8 cellular contexts compared by ENCODE assay signal in the genomic region with DNA sequence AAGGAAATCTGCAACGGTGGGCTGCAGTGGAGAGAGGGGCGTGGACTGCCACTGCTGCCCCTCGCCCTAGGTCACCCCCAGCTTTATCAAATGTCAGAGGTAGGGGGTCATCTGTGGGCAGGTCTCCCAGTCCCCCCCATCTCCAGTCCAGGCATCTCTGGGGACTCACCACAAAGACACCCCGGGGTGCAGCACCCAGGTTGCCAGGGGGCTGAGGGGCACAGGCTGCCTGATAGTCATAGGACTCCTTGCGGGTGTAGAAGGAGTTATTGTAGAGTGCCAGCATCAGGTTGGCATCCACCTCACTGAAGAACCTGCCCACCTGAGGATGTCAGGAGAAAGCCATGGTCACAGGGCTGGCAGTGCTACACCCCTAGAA. TPM values are rescaled to one million over a fixed set of nuclear protein-coding genes. Genes with fewer than 3 reads are reported as not detected.
DNase-seq lines count a peak whose midpoint lies in the region; ATAC-seq lines count a peak whose summit lies in the region.
"Had no signal": no experiment of that assay in that cellular context is flagged by ENCODE, and none has a peak within 500 bp of the region (broad histone marks: within the 10 kb centered on the region; RNA-seq: fewer than 3 reads in every experiment).

No MANE protein-coding gene starts in this region.

- peak overlapping the region; percentile 54 to 64 for H3K4me3 ChIP-seq in muscle layer of duodenum (ENCODE audit: low read depth in 1 of 2, low read length in 2 of 2)
- H3K4me3 ChIP-seq in aorta (ENCODE audit: low read length in 2 of 2), result no peak overlapping the region

- H3K27ac Mint-ChIP-seq in activated T-helper 2 cell treated with anti-CD3 and anti-CD28 coated beads, Interferon-gamma antibody, Interleukin-2, Interleukin-4, amounts not matched to agents 10 μg/mL and 5 μg/mL and 100 μg/mL, durations not matched to agents 14 hours and 24 hours and 36 hours, result peak overlapping the region; percentile 58

- intact Hi-C loops in activated T-helper 2 cell treated with anti-CD3 and anti-CD28 coated beads, Interferon-gamma antibody, Interleukin-2, Interleukin-4, amounts not matched to agents 10 μg/mL and 5 μg/mL and 100 μg/mL, durations not matched to agents 14 hours and 24 hours and 36 hours (cut with micrococcal nuclease), result loop anchor here (2.0 kb wide), 1 partner anchor 15 kb away; the partner anchor contains the start of genes CYB561D2 and NPRL2
- intact Hi-C loops in aorta (cut with DNase I), result loop anchor here in 1 of 2 donors (5.0 kb wide), 1 partner anchor 151 kb away; no protein-coding TSS in a partner anchor

- WGBS in aorta, 2 donors, result 91 to 92% methylated on average over 5 of the region's 5 CpGs

- ATAC-seq in GM19035 (IDR thresholded peaks at IDR 0.05; ENCODE audit: unreplicated experiment) (peak; percentile 3), aorta (ENCODE audit: low FRiP score) (no peak), GM21737 (IDR thresholded peaks at IDR 0.05; ENCODE audit: unreplicated experiment) (no peak)

- no peak for DNase-seq in activated T-helper 2 cell treated with anti-CD3 and anti-CD28 coated beads, Interferon-gamma antibody, Interleukin-2, Interleukin-4, amounts not matched to agents 10 μg/mL and 5 μg/mL and 100 μg/mL, durations not matched to agents 14 hours and 24 hours and 36 hours (ENCODE audit: low spot score)
- no peak for DNase-seq in aorta
- DNase-seq in NCI-H510A treated with DMSO at 0.1 percent for 48 hours (lab: John Stamatoyannopoulos, UW), result no peak
- DNase-seq: NCI-H1417 treated with DMSO at 0.1 percent for 48 hours had no signal

- no peaks in the 10 kb centered on the region for H3K27me3 Mint-ChIP-seq in activated T-helper 2 cell treated with anti-CD3 and anti-CD28 coated beads, Interferon-gamma antibody, Interleukin-2, Interleukin-4, amounts not matched to agents 10 μg/mL and 5 μg/mL and 100 μg/mL, durations not matched to agents 14 hours and 24 hours and 36 hours (ENCODE audit: low read depth)

- H3K9me3 Mint-ChIP-seq in activated T-helper 2 cell treated with anti-CD3 and anti-CD28 coated beads, Interferon-gamma antibody, Interleukin-2, Interleukin-4, amounts not matched to agents 10 μg/mL and 5 μg/mL and 100 μg/mL, durations not matched to agents 14 hours and 24 hours and 36 hours, result no peaks in the 10 kb centered on the region

- no peaks in the 10 kb centered on the region for H3K36me3 Mint-ChIP-seq in activated T-helper 2 cell treated with anti-CD3 and anti-CD28 coated beads, Interferon-gamma antibody, Interleukin-2, Interleukin-4, amounts not matched to agents 10 μg/mL and 5 μg/mL and 100 μg/mL, durations not matched to agents 14 hours and 24 hours and 36 hours (ENCODE audit: low read depth)

- peak overlapping the region; percentile 77 for H3K4me3 Mint-ChIP-seq in activated T-helper 2 cell treated with anti-CD3 and anti-CD28 coated beads, Interferon-gamma antibody, Interleukin-2, Interleukin-4, amounts not matched to agents 10 μg/mL and 5 μg/mL and 100 μg/mL, durations not matched to agents 14 hours and 24 hours and 36 hours (ENCODE audit: low read depth)

- H3K9me3 ChIP-seq in muscle layer of duodenum (ENCODE audit: control insufficient read depth in 1 of 2, low read length in 2 of 2), result no peaks in the 10 kb centered on the region
- H3K9me3 ChIP-seq in aorta (ENCODE audit: control insufficient read depth, low read length), result no peaks in the 10 kb centered on the region

- H3K4me1 Mint-ChIP-seq in activated T-helper 2 cell treated with anti-CD3 and anti-CD28 coated beads, Interferon-gamma antibody, Interleukin-2, Interleukin-4, amounts not matched to agents 10 μg/mL and 5 μg/mL and 100 μg/mL, durations not matched to agents 14 hours and 24 hours and 36 hours (ENCODE audit: low read depth), result peaks cover 1% of the 10 kb centered on the region

- H3K27ac ChIP-seq in muscle layer of duodenum (ENCODE audit: low read length), result no peak overlapping the region
- H3K27ac ChIP-seq in aorta (ENCODE audit: low read depth in 1 of 2, low read length in 2 of 2), result no peak overlapping the region
- H3K27ac ChIP-seq: epithelial cell of prostate had no signal

- no peaks in the 10 kb centered on the region for H3K36me3 ChIP-seq in muscle layer of duodenum (ENCODE audit: control insufficient read depth in 1 of 2, insufficient read depth in 2 of 2, low read length in 2 of 2)
- no peaks in the 10 kb centered on the region for H3K36me3 ChIP-seq in aorta (ENCODE audit: control insufficient read depth in 1 of 2, insufficient read depth in 2 of 2, low read length in 1 of 2)

- H3K27me3 ChIP-seq in muscle layer of duodenum (ENCODE audit: low read depth, low read length) (no peaks in the 10 kb centered on the region), aorta (ENCODE audit: control insufficient read depth in 1 of 2, insufficient read depth in 2 of 2, low read length in 1 of 2) (no peaks in the 10 kb centered on the region)

- H3K4me1 ChIP-seq in muscle layer of duodenum (ENCODE audit: control insufficient read depth in 1 of 2, insufficient read depth in 2 of 2, low read length in 2 of 2), result peaks cover 0 to 5% of the 10 kb centered on the region in 2 donors
- H3K4me1 ChIP-seq in aorta (ENCODE audit: control insufficient read depth in 1 of 2, insufficient read depth in 2 of 2, low read length in 2 of 2), result no peaks in the 10 kb centered on the region

RNA-seq across cellular contexts. Expression of gene TMEM115, which starts 6.5 kb away (rescaled TPM):
- total RNA-seq in activated T-helper 2 cell treated with anti-CD3 and anti-CD28 coated beads, Interferon-gamma antibody, Interleukin-2, Interleukin-4, amounts not matched to agents 10 μg/mL and 5 μg/mL and 100 μg/mL, durations not matched to agents 14 hours and 24 hours and 36 hours, result 17.8 and 19.2 TPM in 2 replicates
- total RNA-seq in aorta, result 10 to 100 TPM; 27.8 to 32.9 TPM
- 10 to 100 TPM; 10.3 to 31.8 TPM for polyA plus RNA-seq in aorta

RNA-seq across cellular contexts. Expression of gene CYB561D2, which starts 15.2 kb away (rescaled TPM):
- 22.9 and 24.6 TPM in 2 replicates for total RNA-seq in activated T-helper 2 cell treated with anti-CD3 and anti-CD28 coated beads, Interferon-gamma antibody, Interleukin-2, Interleukin-4, amounts not matched to agents 10 μg/mL and 5 μg/mL and 100 μg/mL, durations not matched to agents 14 hours and 24 hours and 36 hours
- 10 to 100 TPM in 1 of 2 donors, 1 to 10 TPM in 1; 7.9 to 12.2 TPM for total RNA-seq in aorta
- 10 to 100 TPM in 1 of 2 donors, 1 to 10 TPM in 1; 6.8 to 14.4 TPM for polyA plus RNA-seq in aorta

RNA-seq across cellular contexts. Expression of gene NPRL2, which starts 15.3 kb away (rescaled TPM):
- total RNA-seq in activated T-helper 2 cell treated with anti-CD3 and anti-CD28 coated beads, Interferon-gamma antibody, Interleukin-2, Interleukin-4, amounts not matched to agents 10 μg/mL and 5 μg/mL and 100 μg/mL, durations not matched to agents 14 hours and 24 hours and 36 hours, result 34.5 and 42.7 TPM in 2 replicates
- 10 to 100 TPM; 11.9 to 21.4 TPM for total RNA-seq in aorta
- 10 to 100 TPM; 17.3 to 41.9 TPM for polyA plus RNA-seq in aorta

RNA-seq across cellular contexts. Expression of gene ZMYND10, which starts 20.3 kb away (rescaled TPM):
- total RNA-seq in activated T-helper 2 cell treated with anti-CD3 and anti-CD28 coated beads, Interferon-gamma antibody, Interleukin-2, Interleukin-4, amounts not matched to agents 10 μg/mL and 5 μg/mL and 100 μg/mL, durations not matched to agents 14 hours and 24 hours and 36 hours, result 0.94 and 1.8 TPM in 2 replicates
- under 1 TPM; 0.68 to 0.96 TPM for total RNA-seq in aorta
- polyA plus RNA-seq in aorta, result 1 to 10 TPM in 1 of 2 donors, under 1 TPM in 1; 0.13 to 3.5 TPM

RNA-seq across cellular contexts. Expression of gene RASSF1, which starts 25.2 kb away (rescaled TPM):
- 71.2 and 74.2 TPM in 2 replicates for total RNA-seq in activated T-helper 2 cell treated with anti-CD3 and anti-CD28 coated beads, Interferon-gamma antibody, Interleukin-2, Interleukin-4, amounts not matched to agents 10 μg/mL and 5 μg/mL and 100 μg/mL, durations not matched to agents 14 hours and 24 hours and 36 hours
- 10 to 100 TPM; 41.6 to 43.2 TPM for total RNA-seq in aorta
- 10 to 100 TPM; 33.6 to 42.3 TPM for polyA plus RNA-seq in aorta

Comparison
In these comparisons a context has a peak if more than half of its experiments do, and no peak if none do; other contexts are left out.
1. H3K4me3 ChIP-seq: peak in muscle layer of duodenum (2 of 2); none in aorta (0 of 2).